18 cellular contexts compared by ENCODE assay signal in genomic region chr13:79626924-79627323, GRCh38.
DNase-seq lines count a peak whose midpoint lies in the region; ATAC-seq, FAIRE-seq and TF ChIP-seq lines count a peak whose summit lies in the region.
"Had no signal": no experiment of that assay in that cellular context is flagged by ENCODE, and none has a peak within 500 bp of the region (broad histone marks: within the 10 kb centered on the region; RNA-seq: fewer than 3 reads in every experiment).

No MANE protein-coding gene starts in this region.

- FAIRE-seq in astrocyte (lab: Jason Lieb, UNC) = no peak
- FAIRE-seq: A204.1, D721Med, H1 had no signal

- peaks cover 7% of the 10 kb centered on the region for H3K4me1 Mint-ChIP-seq in astrocyte (ENCODE audit: low read depth, unreplicated experiment)
- no peaks in the 10 kb centered on the region for H3K4me1 Mint-ChIP-seq in stimulated activated naive B cell treated with anti-CD40 and anti-IgM and Interleukin-4, amounts not matched to agents 10 μg/mL and 1 μg/mL and 100 μg/mL, for 72 hours

- H4K20me1 ChIP-seq in astrocyte (ENCODE audit: insufficient read depth, low read length) = no peaks in the 10 kb centered on the region

- H3K9ac ChIP-seq in astrocyte (ENCODE audit: low read length) = no peak overlapping the region

- no peaks in the 10 kb centered on the region for H3K36me3 Mint-ChIP-seq in astrocyte (ENCODE audit: low read depth, unreplicated experiment)
- no peaks in the 10 kb centered on the region for H3K36me3 Mint-ChIP-seq in stimulated activated naive B cell treated with anti-CD40 and anti-IgM and Interleukin-4, amounts not matched to agents 10 μg/mL and 1 μg/mL and 100 μg/mL, for 72 hours

- H3K27ac Mint-ChIP-seq in astrocyte (ENCODE audit: unreplicated experiment) = no peak overlapping the region
- H3K27ac Mint-ChIP-seq in stimulated activated naive B cell treated with anti-CD40 and anti-IgM and Interleukin-4, amounts not matched to agents 10 μg/mL and 1 μg/mL and 100 μg/mL, for 72 hours = no peak overlapping the region
- H3K27ac Mint-ChIP-seq: CD4-positive, alpha-beta T cell; H9 had no signal

- H3K36me3 ChIP-seq in astrocyte (ENCODE audit: insufficient read depth, low read length) = no peaks in the 10 kb centered on the region
- H3K36me3 ChIP-seq: BE2C had no signal

- H3K9me3 Mint-ChIP-seq in astrocyte (ENCODE audit: unreplicated experiment) = peaks cover 2% of the 10 kb centered on the region
- H3K9me3 Mint-ChIP-seq in stimulated activated naive B cell treated with anti-CD40 and anti-IgM and Interleukin-4, amounts not matched to agents 10 μg/mL and 1 μg/mL and 100 μg/mL, for 72 hours = no peaks in the 10 kb centered on the region
- H3K9me3 Mint-ChIP-seq: CD4-positive, alpha-beta T cell; H9 had no signal

- H3K27ac ChIP-seq in astrocyte (ENCODE audit: low read depth, low read length) = no peak overlapping the region

- H3K79me2 ChIP-seq in astrocyte (ENCODE audit: insufficient read depth, low read length) = no peaks in the 10 kb centered on the region

- peak; percentile 12 for DNase-seq in astrocyte (ENCODE audit: low read depth)
- DNase-seq in choroid plexus epithelial cell (ENCODE audit: low read depth) = peak; percentile 14
- peak; percentile 6 for DNase-seq in non-pigmented ciliary epithelial cell (ENCODE audit: low read depth)
- DNase-seq in CD1c-positive myeloid dendritic cell (ENCODE audit: extremely low spot score) = no peak
- DNase-seq in superior temporal gyrus (ENCODE audit: extremely low spot score) = no peak
- DNase-seq in stimulated activated naive B cell treated with anti-CD40 and anti-IgM and Interleukin-4, amounts not matched to agents 10 μg/mL and 1 μg/mL and 100 μg/mL, for 72 hours = no peak
- DNase-seq: ACHN; BE2C; C1 segment of cervical spinal cord; Caco-2; CD4-positive, alpha-beta T cell; DMS79; GF-D8; H9 had no signal

- H3K27me3 ChIP-seq in astrocyte (ENCODE audit: insufficient read depth, low read length) = no peaks in the 10 kb centered on the region
- H3K27me3 ChIP-seq: BE2C had no signal

- no peaks in the 10 kb centered on the region for H3K27me3 Mint-ChIP-seq in astrocyte (ENCODE audit: low read depth, unreplicated experiment)
- peaks cover 6 to 7% of the 10 kb centered on the region in 2 donors for H3K27me3 Mint-ChIP-seq in stimulated activated naive B cell treated with anti-CD40 and anti-IgM and Interleukin-4, amounts not matched to agents 10 μg/mL and 1 μg/mL and 100 μg/mL, for 72 hours

- no peaks in the 10 kb centered on the region for H3K9me3 ChIP-seq in astrocyte (ENCODE audit: insufficient read depth, low read depth, low read length)
- H3K9me3 ChIP-seq: BE2C, Caco-2 had no signal

- H2AFZ ChIP-seq in astrocyte (ENCODE audit: low read depth, low read length) = no peak overlapping the region

- H3K4me3 Mint-ChIP-seq in astrocyte (ENCODE audit: unreplicated experiment) = no peak overlapping the region
- H3K4me3 Mint-ChIP-seq in stimulated activated naive B cell treated with anti-CD40 and anti-IgM and Interleukin-4, amounts not matched to agents 10 μg/mL and 1 μg/mL and 100 μg/mL, for 72 hours = no peak overlapping the region
- H3K4me3 Mint-ChIP-seq: CD4-positive, alpha-beta T cell; H9 had no signal

- no peaks in the 10 kb centered on the region for H3K4me1 ChIP-seq in astrocyte (ENCODE audit: insufficient read depth, low read length)

- no peak overlapping the region for H3K4me2 ChIP-seq in astrocyte (ENCODE audit: low read length)

- no peak overlapping the region for H3K4me3 ChIP-seq in astrocyte (ENCODE audit: insufficient read depth, low read depth, low read length)
- H3K4me3 ChIP-seq in choroid plexus epithelial cell (ENCODE audit: low read depth, low read length) = no peak overlapping the region

- TF ChIP-seq CTCF in astrocyte (IDR thresholded peaks at IDR 0.05; ENCODE audit: insufficient read depth, low read depth, low read length) (no peak), choroid plexus epithelial cell (conservative IDR thresholded peaks at IDR 0.05; ENCODE audit: low read depth, low read length) (no peak)

- no peak for ATAC-seq in HG03175 (IDR thresholded peaks at IDR 0.05; ENCODE audit: unreplicated experiment)
- no peak for ATAC-seq in stimulated activated naive B cell treated with anti-CD40 and anti-IgM and Interleukin-4, amounts not matched to agents 10 μg/mL and 1 μg/mL and 100 μg/mL, for 72 hours (replicated peaks)

Comparison
In these comparisons a context has a peak if more than half of its experiments do, and no peak if none do; other contexts are left out.
1. DNase-seq: peak in astrocyte (single experiment), choroid plexus epithelial cell (single experiment) and non-pigmented ciliary epithelial cell (single experiment); none in CD1c-positive myeloid dendritic cell (single experiment), superior temporal gyrus (single experiment) and stimulated activated naive B cell treated with anti-CD40 and anti-IgM and Interleukin-4, amounts not matched to agents 10 μg/mL and 1 μg/mL and 100 μg/mL, for 72 hours (single experiment).